8 cellular contexts compared by ENCODE assay signal in the genomic region with DNA sequence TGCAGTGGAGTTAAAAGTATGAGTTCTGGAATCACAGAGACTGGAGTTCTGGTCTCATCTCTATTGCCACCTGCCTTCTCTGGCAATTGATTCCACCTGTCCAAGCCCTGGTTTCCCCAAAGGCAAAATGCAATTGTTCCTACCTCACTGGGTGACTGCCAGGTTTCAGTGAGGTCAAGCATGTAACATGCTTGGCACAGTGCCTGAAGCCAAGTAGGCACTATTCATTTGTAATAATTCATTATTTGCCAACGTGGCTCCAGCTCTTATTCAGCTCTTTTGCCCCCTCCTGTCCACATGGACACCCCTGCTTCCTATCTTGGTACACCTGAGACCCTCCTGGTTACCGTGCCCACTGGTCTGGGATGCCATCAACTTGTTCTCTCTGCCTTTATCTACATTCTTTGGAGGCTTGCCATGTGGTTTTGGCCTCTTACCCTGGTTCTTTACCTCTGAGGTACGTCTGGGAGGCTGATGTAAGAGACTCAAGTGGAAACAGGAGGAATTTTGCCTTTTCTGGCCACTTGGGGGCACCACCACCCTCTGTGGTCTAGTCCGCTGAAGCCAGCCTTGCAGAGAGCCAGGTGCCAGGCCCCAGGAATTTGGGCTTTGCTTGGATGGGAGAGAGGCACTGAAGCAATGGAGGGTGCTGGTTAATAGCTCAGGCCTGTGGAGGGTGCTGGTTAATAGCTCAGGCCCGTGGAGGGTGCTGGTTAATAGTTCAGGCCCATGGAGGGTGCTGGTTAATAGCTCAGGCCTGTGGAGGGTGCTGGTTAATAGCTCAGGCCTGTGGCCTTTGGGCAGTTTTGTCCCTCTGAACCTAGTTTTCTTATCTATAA. TPM values are rescaled to one million over a fixed set of nuclear protein-coding genes. Genes with fewer than 3 reads are reported as not detected.
DNase-seq lines count a peak whose midpoint lies in the region; ATAC-seq and TF ChIP-seq lines count a peak whose summit lies in the region.

No MANE protein-coding gene starts in this region.

- WGBS in H9 (ENCODE audit: extremely low coverage, insufficient read length, low lambda C conversion rate): no CpG with 5 or more reads among the region's 5 CpGs

- peaks cover 8% of the 10 kb centered on the region for H3K23me2 ChIP-seq in H9 (ENCODE audit: insufficient read length, low read depth, low read length, poor library complexity, severe bottlenecking)

- no peaks in the 10 kb centered on the region for H4K20me1 ChIP-seq in H9 (ENCODE audit: control insufficient read depth, insufficient read depth, insufficient read length)

- H2BK5ac ChIP-seq in H9 (ENCODE audit: insufficient read length, low read length): no peak overlapping the region

- no peak overlapping the region for H2BK120ac ChIP-seq in H9 (ENCODE audit: low read depth, low read length, poor library complexity, severe bottlenecking)

- H3K79me1 ChIP-seq in H9 (ENCODE audit: insufficient read depth, low read depth, low read length, poor library complexity, severe bottlenecking): no peaks in the 10 kb centered on the region

- no peak overlapping the region for H2BK12ac ChIP-seq in H9 (ENCODE audit: insufficient read length, low read depth, low read length)

- no peak for DNase-seq in AG09319 (ENCODE audit: extremely low read depth, low read depth)
- peak; percentile 89 for DNase-seq in H9
- DNase-seq in NCI-H446 (lab: John Stamatoyannopoulos, UW): peak; percentile 51 to 87
- peak; percentile 87 for DNase-seq in activated CD4-positive, alpha-beta T cell treated with anti-CD3 and anti-CD28 coated beads for 36 hours
- DNase-seq in colonic mucosa: peak; percentile 84
- peak in 1 of 2 donors; percentile 72 for DNase-seq in left lung
- DNase-seq in stimulated activated CD4-positive, alpha-beta T cell treated with anti-CD3 and anti-CD28 coated beads, TNF-alpha, amount 100 ng/mL, for 4 hours (ENCODE audit: low read depth in 3 of 3): peak; percentile 31 to 39 (median 31)

- peak; percentile 60 for ATAC-seq in activated CD4-positive, alpha-beta T cell treated with anti-CD3 and anti-CD28 coated beads for 36 hours
- peak; percentile 89 for ATAC-seq in left lung
- no peak for ATAC-seq in GM19452 (IDR thresholded peaks at IDR 0.05; ENCODE audit: unreplicated experiment)

- H3K4me3 Mint-ChIP-seq in H9: peak overlapping the region; percentile 31 to 74
- H3K4me3 Mint-ChIP-seq in activated CD4-positive, alpha-beta T cell treated with anti-CD3 and anti-CD28 coated beads for 36 hours: peak overlapping the region; percentile 76

- no peaks in the 10 kb centered on the region for H3K79me2 ChIP-seq in H9 (ENCODE audit: insufficient read depth, low read length)

- no peak overlapping the region for H3K56ac ChIP-seq in H9 (ENCODE audit: insufficient read length, low read depth, low read length)

- POLR2A ChIA-PET in activated CD4-positive, alpha-beta T cell treated with anti-CD3 and anti-CD28 coated beads for 36 hours (lab: Charles Lee): interaction anchor here (0.7 kb wide), 1 partner anchor 24 kb away, joined by 3 read pairs; no protein-coding TSS in a partner anchor

- no peak overlapping the region for H4K8ac ChIP-seq in H9 (replicated peaks; ENCODE audit: insufficient read length, low read depth, low read length)

- H3K23ac ChIP-seq in H9 (ENCODE audit: insufficient read length, low read depth, low read length): no peak overlapping the region

- H3K36me3 ChIP-seq in colonic mucosa (no peaks in the 10 kb centered on the region), left lung (no peaks in the 10 kb centered on the region)

- peaks cover 65% of the 10 kb centered on the region for H3K27me3 Mint-ChIP-seq in H9 (ENCODE audit: low read depth)
- peaks cover 21% of the 10 kb centered on the region for H3K27me3 Mint-ChIP-seq in activated CD4-positive, alpha-beta T cell treated with anti-CD3 and anti-CD28 coated beads for 36 hours

- H3K4me1 ChIP-seq in H9 (ENCODE audit: insufficient read depth, low read length) (no peaks in the 10 kb centered on the region), colonic mucosa (no peaks in the 10 kb centered on the region), left lung (peaks cover 20 to 25% of the 10 kb centered on the region in 2 donors)

- H2BK15ac ChIP-seq in H9 (ENCODE audit: low read depth, low read length): no peak overlapping the region

- no peaks in the 10 kb centered on the region for H3K36me3 Mint-ChIP-seq in H9 (ENCODE audit: insufficient read depth in 1 of 3, low read depth in 3 of 3)
- H3K36me3 Mint-ChIP-seq in activated CD4-positive, alpha-beta T cell treated with anti-CD3 and anti-CD28 coated beads for 36 hours (ENCODE audit: low read depth): peaks cover 2% of the 10 kb centered on the region

- no peak overlapping the region for H3K18ac ChIP-seq in H9 (ENCODE audit: insufficient read length, low read depth, low read length)

- H4K91ac ChIP-seq in H9 (ENCODE audit: insufficient read length, low read depth, low read length): no peak overlapping the region

- peak; percentile 76 for TF ChIP-seq CTCF in AG09319 (IDR thresholded peaks at IDR 0.05; ENCODE audit: low read depth, low read length)
- peak; percentile 80 for TF ChIP-seq CTCF in H9 (conservative IDR thresholded peaks at IDR 0.05)
- peak; percentile 39 for TF ChIP-seq CTCF in colonic mucosa (IDR thresholded peaks at IDR 0.05)
- peak; percentile 44 to 64 for TF ChIP-seq CTCF in left lung (IDR thresholded peaks at IDR 0.05)

- no peak overlapping the region for H3K4me2 ChIP-seq in H9 (ENCODE audit: insufficient read depth, insufficient read length, low read length)

- intact Hi-C loops in activated CD4-positive, alpha-beta T cell treated with anti-CD3 and anti-CD28 coated beads for 36 hours (cut with DNase I, micrococcal nuclease): loop anchor here (1.0 to 5.0 kb wide), 5 partner anchors 62 to 350 kb away; a partner anchor contains a TSS
- intact Hi-C loops in colonic mucosa (cut with DNase I) (loop anchor here (5.0 kb wide), 1 partner anchor 120 kb away; no protein-coding TSS in a partner anchor), left lung (cut with DNase I) (no loop called here)

- H3K27ac ChIP-seq in H9 (ENCODE audit: insufficient read length, low read depth, low read length) (no peak overlapping the region), colonic mucosa (no peak overlapping the region), left lung (no peak overlapping the region)

- H2AFZ ChIP-seq in H9 (ENCODE audit: low read length): no peak overlapping the region

- H3K4me3 ChIP-seq in colonic mucosa (no peak overlapping the region), left lung (no peak overlapping the region)

- H3T11ph ChIP-seq in H9 (ENCODE audit: low read length): no peak overlapping the region

- peak overlapping the region; percentile 3; the same call in 1 of the 2 replicates for H3K14ac ChIP-seq in H9 (ENCODE audit: insufficient read depth, low read length)

- H2AK5ac ChIP-seq in H9 (ENCODE audit: insufficient read length, low read length): no peak overlapping the region

- H3K27me3 ChIP-seq in H9 (ENCODE audit: insufficient read depth, low read length) (peaks cover 7% of the 10 kb centered on the region; the same call in 1 of the 2 replicates), colonic mucosa (peaks cover 16% of the 10 kb centered on the region), left lung (peaks cover 0 to 56% of the 10 kb centered on the region in 2 donors)

- H3K9ac ChIP-seq in H9 (ENCODE audit: extremely low read depth, insufficient read length, low read length) (no peak overlapping the region), colonic mucosa (ENCODE audit: low read depth in 2 of 2, low read length in 2 of 2) (no peak overlapping the region)

- H3K4ac ChIP-seq in H9 (ENCODE audit: low read depth, low read length): no peak overlapping the region; the same call in 1 of the 2 replicates

- H3K4me1 Mint-ChIP-seq in H9: peaks cover 14 to 30% of the 10 kb centered on the region in 2 experiments
- peaks cover 19% of the 10 kb centered on the region for H3K4me1 Mint-ChIP-seq in activated CD4-positive, alpha-beta T cell treated with anti-CD3 and anti-CD28 coated beads for 36 hours

- no peak overlapping the region for H4K5ac ChIP-seq in H9 (ENCODE audit: insufficient read length, low read depth, low read length)

- H3K27ac Mint-ChIP-seq in H9: peak overlapping the region in 2 of 3 experiments; percentile 56 to 93; a peak in 2 of 7 replicates
- peak overlapping the region; percentile 84 for H3K27ac Mint-ChIP-seq in activated CD4-positive, alpha-beta T cell treated with anti-CD3 and anti-CD28 coated beads for 36 hours

- H3K9me3 ChIP-seq in H9 (ENCODE audit: control insufficient read depth, low read depth, low read length) (no peaks in the 10 kb centered on the region), colonic mucosa (no peaks in the 10 kb centered on the region), left lung (no peaks in the 10 kb centered on the region)

- H2BK20ac ChIP-seq in H9 (ENCODE audit: low read depth, low read length, poor library complexity, severe bottlenecking): no peak overlapping the region

- CTCF ChIA-PET in activated CD4-positive, alpha-beta T cell treated with anti-CD3 and anti-CD28 coated beads for 36 hours (lab: Charles Lee): interaction anchor here (0.6 to 3.2 kb wide), 34 partner anchors 9 to 623 kb away, joined by 3 to 30 read pairs (median 4); a partner anchor contains a TSS

- no peaks in the 10 kb centered on the region; a peak in 1 of 5 replicates for H3K9me3 Mint-ChIP-seq in H9
- no peaks in the 10 kb centered on the region for H3K9me3 Mint-ChIP-seq in activated CD4-positive, alpha-beta T cell treated with anti-CD3 and anti-CD28 coated beads for 36 hours (ENCODE audit: low read depth)

RNA-seq across cellular contexts. Expression of a gene that starts 1.7 kb away (rescaled TPM):
- 0.33 and 0.39 TPM in 2 replicates for total RNA-seq in H9 (2021)
- total RNA-seq in activated CD4-positive, alpha-beta T cell treated with anti-CD3 and anti-CD28 coated beads for 36 hours: 1 to 10 TPM; 1.1 to 1.4 TPM
- under 1 TPM; 0.21 to 0.27 TPM for total RNA-seq in colonic mucosa
- total RNA-seq in left lung: 1 to 10 TPM; 1.8 to 3.1 TPM

RNA-seq across cellular contexts. Expression of a gene that starts 32.2 kb away (rescaled TPM):
- total RNA-seq in H9 (2021) (not detected in 2 replicates), colonic mucosa (1 to 10 TPM in 1 of 2 donors, under 1 TPM in 1; 0.84 to 2.9 TPM), left lung (10 to 100 TPM; 14.3 to 20.8 TPM)
- total RNA-seq in activated CD4-positive, alpha-beta T cell treated with anti-CD3 and anti-CD28 coated beads for 36 hours: not detected

Comparison
In these comparisons a context has a peak if more than half of its experiments do, and no peak if none do; other contexts are left out.
1. intact Hi-C loops: an anchor here in activated CD4-positive, alpha-beta T cell treated with anti-CD3 and anti-CD28 coated beads for 36 hours (1.0 to 5.0 kb wide) and colonic mucosa (5.0 kb wide); none called in left lung.